In genomic region chr1:32963746-32964460, GRCh38 we compare ENCODE assay signal across 8 cellular contexts. TPM values are rescaled to one million over a fixed set of nuclear protein-coding genes. Genes with fewer than 3 reads are reported as not detected.
A peak's percentile ranks its signal among the peaks of the same experiment; 100 is the strongest.
DNase-seq lines count a peak whose midpoint lies in the region; ATAC-seq, FAIRE-seq and TF ChIP-seq lines count a peak whose summit lies in the region.

No MANE protein-coding gene starts in this region.

- no peaks in the 10 kb centered on the region for H3K36me3 ChIP-seq in PC-3 (ENCODE audit: low read depth, low read length)
- H3K36me3 ChIP-seq in stomach smooth muscle (ENCODE audit: control insufficient read depth in 2 of 2, insufficient read depth in 2 of 2, low read length in 2 of 2) = no peaks in the 10 kb centered on the region

- peaks cover 28% of the 10 kb centered on the region for H3K36me3 Mint-ChIP-seq in activated T-helper 1 cell treated with anti-CD3 and anti-CD28 coated beads, Interleukin-12 subunit alpha, Interleukin-12 subunit beta, Interleukin-2, Interleukin-4 antibody, amounts not matched to agents 30 ng/mL and 10 ng/mL and 1 ng/mL, durations not matched to agents 14 hours and 24 hours and 36 hours (ENCODE audit: low read depth)
- no peaks in the 10 kb centered on the region for H3K36me3 Mint-ChIP-seq in neural crest cell (ENCODE audit: low read depth)

- H3K4me3 ChIP-seq in A549 (peak overlapping the region; percentile 91), PC-3 (ENCODE audit: low read length) (peak overlapping the region; percentile 98), fibroblast of pulmonary artery (replicated peaks; ENCODE audit: low read depth, low read length) (peak overlapping the region; percentile 79), stomach smooth muscle (ENCODE audit: low read length in 2 of 2) (peak overlapping the region; percentile 78 to 89)

- H3K9me3 ChIP-seq in A549 (no peaks in the 10 kb centered on the region), PC-3 (ENCODE audit: low read length) (no peaks in the 10 kb centered on the region), stomach smooth muscle (ENCODE audit: control insufficient read depth in 2 of 2, low read length in 2 of 2) (no peaks in the 10 kb centered on the region)

- no peak for TF ChIP-seq POLR2A in A549 (IDR thresholded peaks at IDR 0.05; ENCODE audit: low read length)

- TF ChIP-seq EP300 in A549 (IDR thresholded peaks at IDR 0.05) = no peak

- POLR2A ChIA-PET in A549 (lab: Yijun Ruan, JAX) = interaction anchor here (0.7 to 3.0 kb wide), 15 partner anchors 9 to 117 kb away, joined by 3 to 41 read pairs (median 8); partner anchors contain the start of gene AZIN2
- POLR2A ChIA-PET in PC-3 (lab: Charles Lee; ENCODE audit: unreplicated experiment) = interaction anchor here (0.6 to 1.2 kb wide), 4 partner anchors 14 to 43 kb away, joined by 4 to 15 read pairs (median 8); no protein-coding TSS in a partner anchor

- H3K9me3 Mint-ChIP-seq in activated T-helper 1 cell treated with anti-CD3 and anti-CD28 coated beads, Interleukin-12 subunit alpha, Interleukin-12 subunit beta, Interleukin-2, Interleukin-4 antibody, amounts not matched to agents 30 ng/mL and 10 ng/mL and 1 ng/mL, durations not matched to agents 14 hours and 24 hours and 36 hours = no peaks in the 10 kb centered on the region
- no peaks in the 10 kb centered on the region for H3K9me3 Mint-ChIP-seq in neural crest cell

- peaks cover 23% of the 10 kb centered on the region for H4K20me1 ChIP-seq in PC-3 (ENCODE audit: low read length)

- intact Hi-C loops in PC-3 (cut with micrococcal nuclease) = loop anchor here (2.0 to 5.0 kb wide), 3 partner anchors 15 to 43 kb away; no protein-coding TSS in a partner anchor
- intact Hi-C loops in activated T-helper 1 cell treated with anti-CD3 and anti-CD28 coated beads, Interleukin-12 subunit alpha, Interleukin-12 subunit beta, Interleukin-2, Interleukin-4 antibody, amounts not matched to agents 30 ng/mL and 10 ng/mL and 1 ng/mL, durations not matched to agents 14 hours and 24 hours and 36 hours (cut with micrococcal nuclease) = loop anchor here (1.0 to 2.0 kb wide), 8 partner anchors 17 to 163 kb away; partner anchors contain the start of genes AK2, AZIN2, S100PBP and YARS1

- H3K4me3 Mint-ChIP-seq in activated T-helper 1 cell treated with anti-CD3 and anti-CD28 coated beads, Interleukin-12 subunit alpha, Interleukin-12 subunit beta, Interleukin-2, Interleukin-4 antibody, amounts not matched to agents 30 ng/mL and 10 ng/mL and 1 ng/mL, durations not matched to agents 14 hours and 24 hours and 36 hours = peak overlapping the region; percentile 84
- H3K4me3 Mint-ChIP-seq in neural crest cell = peak overlapping the region; percentile 80

- FAIRE-seq in A549 (lab: Jason Lieb, UNC) = no peak

- H2AFZ ChIP-seq in PC-3 (ENCODE audit: low read length) = peak overlapping the region; percentile 56

- WGBS in A549 (ENCODE audit: missing lambda C conversion rate) = 2% methylated on average over 19 of the region's 78 CpGs

- TF ChIP-seq CTCF in A549 (IDR thresholded peaks at IDR 0.05) (no peak), PC-3 (conservative IDR thresholded peaks at IDR 0.05; ENCODE audit: low read depth, low read length) (no peak), fibroblast of pulmonary artery (IDR thresholded peaks at IDR 0.05; ENCODE audit: low read length, missing control alignments) (no peak), neural crest cell (conservative IDR thresholded peaks at IDR 0.05) (no peak)

- peak overlapping the region; percentile 85 for H3K4me2 ChIP-seq in A549
- peak overlapping the region; percentile 92 for H3K4me2 ChIP-seq in PC-3 (ENCODE audit: low read length)

- BruUV-seq in PC-3 (replicated peaks; lab: Mats Ljungman, UMichigan) = no TSS peak

- H3K9ac ChIP-seq in PC-3 (ENCODE audit: low read length) (peak overlapping the region; percentile 72), stomach smooth muscle (ENCODE audit: low read length in 2 of 2) (peak overlapping the region; percentile 36 to 74)

- peaks cover 60% of the 10 kb centered on the region for H3K4me1 Mint-ChIP-seq in activated T-helper 1 cell treated with anti-CD3 and anti-CD28 coated beads, Interleukin-12 subunit alpha, Interleukin-12 subunit beta, Interleukin-2, Interleukin-4 antibody, amounts not matched to agents 30 ng/mL and 10 ng/mL and 1 ng/mL, durations not matched to agents 14 hours and 24 hours and 36 hours (ENCODE audit: low read depth)
- peaks cover 35% of the 10 kb centered on the region for H3K4me1 Mint-ChIP-seq in neural crest cell

- H3K4me1 ChIP-seq in A549 (peaks cover 16% of the 10 kb centered on the region; the same call in 2 of the 3 replicates), PC-3 (ENCODE audit: insufficient read depth, low read length) (peaks cover 24% of the 10 kb centered on the region), stomach smooth muscle (ENCODE audit: control insufficient read depth, insufficient read depth, low read length) (peaks cover 19% of the 10 kb centered on the region)

- no peak for TF ChIP-seq RAD21 in A549 (conservative IDR thresholded peaks at IDR 0.05 in 1 of 2, IDR thresholded peaks at IDR 0.05 in 1 of 2)

- H3K27me3 Mint-ChIP-seq in activated T-helper 1 cell treated with anti-CD3 and anti-CD28 coated beads, Interleukin-12 subunit alpha, Interleukin-12 subunit beta, Interleukin-2, Interleukin-4 antibody, amounts not matched to agents 30 ng/mL and 10 ng/mL and 1 ng/mL, durations not matched to agents 14 hours and 24 hours and 36 hours (ENCODE audit: insufficient read depth) = peaks cover 1% of the 10 kb centered on the region
- H3K27me3 Mint-ChIP-seq in neural crest cell (ENCODE audit: low read depth) = peaks cover 27% of the 10 kb centered on the region

- peak; percentile 29 to 59 for DNase-seq in A549 (ENCODE audit: low read depth in 1 of 2, low spot score in 1 of 2)
- DNase-seq in PC-3 = peak; percentile 72
- DNase-seq in activated T-helper 1 cell treated with anti-CD3 and anti-CD28 coated beads, Interleukin-12 subunit alpha, Interleukin-12 subunit beta, Interleukin-2, Interleukin-4 antibody, amounts not matched to agents 30 ng/mL and 10 ng/mL and 1 ng/mL, durations not matched to agents 14 hours and 24 hours and 36 hours (ENCODE audit: low spot score) = peak; percentile 57
- peak; percentile 46 for DNase-seq in fibroblast of pulmonary artery (ENCODE audit: low read depth)
- peak; percentile 46 for DNase-seq in neural crest cell (ENCODE audit: low read depth, low spot score)

- H3K9me2 ChIP-seq in PC-3 (replicated peaks; ENCODE audit: low read length) = no peaks in the 10 kb centered on the region

- peaks cover 50% of the 10 kb centered on the region for H3K79me2 ChIP-seq in PC-3 (ENCODE audit: low read length)

- peak overlapping the region; percentile 58 for H3K27ac Mint-ChIP-seq in activated T-helper 1 cell treated with anti-CD3 and anti-CD28 coated beads, Interleukin-12 subunit alpha, Interleukin-12 subunit beta, Interleukin-2, Interleukin-4 antibody, amounts not matched to agents 30 ng/mL and 10 ng/mL and 1 ng/mL, durations not matched to agents 14 hours and 24 hours and 36 hours
- no peak overlapping the region for H3K27ac Mint-ChIP-seq in neural crest cell (ENCODE audit: unreplicated experiment)

- H3K27ac ChIP-seq in A549 (peak overlapping the region; percentile 81 to 98), PC-3 (ENCODE audit: low read length) (peak overlapping the region; percentile 17; the same call in 1 of the 2 replicates), stomach smooth muscle (ENCODE audit: low read length) (no peak overlapping the region)

- peak; percentile 61 to 71 for ATAC-seq in A549
- ATAC-seq in GM18520 (IDR thresholded peaks at IDR 0.05; ENCODE audit: unreplicated experiment) = peak; percentile 17
- ATAC-seq in HG03139 (IDR thresholded peaks at IDR 0.05; ENCODE audit: unreplicated experiment) = peak; percentile 22
- peak; percentile 47 for ATAC-seq in PC-3

- H3K27me3 ChIP-seq in PC-3 (ENCODE audit: low read length) (no peaks in the 10 kb centered on the region), stomach smooth muscle (ENCODE audit: control insufficient read depth in 1 of 2, insufficient read depth in 2 of 2, low read length in 2 of 2) (no peaks in the 10 kb centered on the region)

- H3F3A ChIP-seq in PC-3 (ENCODE audit: low read length, unreplicated experiment) = no peaks in the 10 kb centered on the region

- CTCF ChIA-PET in A549 (lab: Yijun Ruan, JAX) (interaction anchor here (0.8 to 1.2 kb wide), 2 partner anchors 22 to 24 kb away, joined by 3 to 4 read pairs; no protein-coding TSS in a partner anchor), PC-3 (lab: Charles Lee) (interaction anchor here (0.6 kb wide), 1 partner anchor 12 kb away, joined by 3 read pairs; no protein-coding TSS in a partner anchor)

TF ChIP-seq in A549, 52 proteins besides CTCF, POLR2A, EP300 and RAD21:
- TF ChIP-seq JUNB (IDR thresholded peaks at IDR 0.05) = no peak
- TF ChIP-seq HDAC2 (IDR thresholded peaks at IDR 0.05) = no peak
- no peak for TF ChIP-seq USF2 (IDR thresholded peaks at IDR 0.05)

RNA-seq across cellular contexts. Expression of gene RNF19B, which starts 0.7 kb away (rescaled TPM):
- polyA plus RNA-seq in A549 (2011; rRNA removed) (21.7 and 22.6 TPM in 2 replicates), A549 (2017; fragmentation: RNase III; extraction: RNeasy Plus Mini Kit Qiagen cat#74134 plus additional on column Dnase treatment) (9.8 to 10.0 TPM (median 9.9 TPM) in 3 replicates)
- 14.8 and 16.8 TPM in 2 replicates for polyA plus RNA-seq in A549 (2012; cell fraction: cytosol; rRNA removed)
- 9.5 and 10.9 TPM in 2 replicates for polyA plus RNA-seq in A549 (2012; cell fraction: nucleus; rRNA removed)
- 25.3 and 32.3 TPM in 2 replicates for polyA minus RNA-seq in A549 (2011; rRNA and poly(A)+ RNA removed)
- total RNA-seq in PC-3 (2014; rRNA removed) (17.9 and 21.3 TPM in 2 replicates), neural crest cell (14.9 and 16.0 TPM in 2 replicates)
- total RNA-seq in activated T-helper 1 cell treated with anti-CD3 and anti-CD28 coated beads, Interleukin-12 subunit alpha, Interleukin-12 subunit beta, Interleukin-2, Interleukin-4 antibody, amounts not matched to agents 30 ng/mL and 10 ng/mL and 1 ng/mL, durations not matched to agents 14 hours and 24 hours and 36 hours = 52.1 and 56.5 TPM in 2 replicates
